Comparison of ENCODE assay signal across 17 cellular contexts in the genomic region with DNA sequence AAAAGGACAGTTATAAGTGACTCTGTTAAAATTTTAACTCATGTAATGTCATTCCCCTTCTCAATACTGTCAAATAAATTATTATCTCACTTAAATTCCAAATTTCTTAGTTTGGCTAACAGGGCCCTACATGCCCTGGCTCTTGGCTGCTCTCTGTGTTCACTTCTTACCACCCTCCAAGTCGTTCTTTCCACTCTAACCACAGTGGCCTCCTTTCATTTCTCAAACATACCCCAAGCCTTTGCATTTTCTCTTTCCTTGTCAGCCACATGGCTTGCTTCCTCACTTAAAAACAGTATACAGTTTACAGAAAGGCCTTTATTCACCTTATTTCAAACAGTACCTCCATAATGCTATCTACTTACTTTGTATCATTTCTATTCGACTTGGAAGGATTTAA.
A peak's percentile ranks its signal among the peaks of the same experiment; 100 is the strongest.
DNase-seq lines count a peak whose midpoint lies in the region; ATAC-seq lines count a peak whose summit lies in the region.
"Had no signal": no experiment of that assay in that cellular context is flagged by ENCODE, and none has a peak within 500 bp of the region (broad histone marks: within the 10 kb centered on the region; RNA-seq: fewer than 3 reads in every experiment).

No MANE protein-coding gene starts in this region.

- peak; percentile 1 for DNase-seq in COLO829 (ENCODE audit: low spot score)
- DNase-seq in OCI-M1 (lab: John Stamatoyannopoulos, UW): peak; percentile 45
- no peak for DNase-seq in NCI-H2081 (lab: John Stamatoyannopoulos, UW)
- DNase-seq in DMS153 treated with DMSO at 0.1 percent for 48 hours (lab: John Stamatoyannopoulos, UW; ENCODE audit: unreplicated experiment): no peak
- DNase-seq in stimulated activated CD4-positive, alpha-beta T cell treated with anti-CD3 and anti-CD28 coated beads, Interleukin-12 subunit alpha, Interleukin-12 subunit beta, amount 100 ng/mL, for 4 hours: no peak
- DNase-seq: AML-193, COR-L47, GF-D8, GOT3, NCI-H187, NCI-H226, NCI-H524, NCI-H82 had no signal

- ATAC-seq in GM21786 (IDR thresholded peaks at IDR 0.05; ENCODE audit: unreplicated experiment) (peak; percentile 79), HG03342 (IDR thresholded peaks at IDR 0.05; ENCODE audit: unreplicated experiment) (peak; percentile 61), GM18873 (IDR thresholded peaks at IDR 0.05; ENCODE audit: low FRiP score, unreplicated experiment) (no peak)
- ATAC-seq: HCT116 had no signal

Comparison
In these comparisons a context has a peak if more than half of its experiments do, and no peak if none do; other contexts are left out.
1. DNase-seq: peak in COLO829 (single experiment) and OCI-M1 (single experiment); none in NCI-H2081 (0 of 2), DMS153 treated with DMSO at 0.1 percent for 48 hours (single experiment) and stimulated activated CD4-positive, alpha-beta T cell treated with anti-CD3 and anti-CD28 coated beads, Interleukin-12 subunit alpha, Interleukin-12 subunit beta, amount 100 ng/mL, for 4 hours (single experiment).